ENCODE assay signal across 19 cellular contexts in genomic region chr22:44520695-44521094, GRCh38. TPM values are rescaled to one million over a fixed set of nuclear protein-coding genes. Genes with fewer than 3 reads are reported as not detected.
A peak's percentile ranks its signal among the peaks of the same experiment; 100 is the strongest.
DNase-seq lines count a peak whose midpoint lies in the region; ATAC-seq and TF ChIP-seq lines count a peak whose summit lies in the region.
"Had no signal": no experiment of that assay in that cellular context is flagged by ENCODE, and none has a peak within 500 bp of the region (broad histone marks: within the 10 kb centered on the region; RNA-seq: fewer than 3 reads in every experiment).

No MANE protein-coding gene starts in this region.

- TF ChIP-seq POLR2A in heart left ventricle (IDR thresholded peaks at IDR 0.05), result no peak

- DNase-seq in right atrium auricular region (ENCODE audit: low spot score) (peak; percentile 36), heart left ventricle (no peak), NCI-H2171 (lab: John Stamatoyannopoulos, UW) (no peak), AG08396 (ENCODE audit: low spot score) (no peak)
- DNase-seq in effector CD8-positive, alpha-beta T cell (lab: John Stamatoyannopoulos, UW), result no peak
- DNase-seq: DMS 273 treated with DMSO at 0.1 percent for 48 hours; DND-41; GDM1; KBM-7; NCI-H1694; NCI-H2081 treated with DMSO at 0.1 percent for 48 hours; NK-92 treated with Interleukin-12 subunit alpha and Interleukin-12 subunit beta, amount 100 ng/mL, for 24 hours; Peyer's patch; SHP77 had no signal

- intact Hi-C loops in heart left ventricle (cut with DNase I), result loop anchor here in 1 of 10 donors (5.0 kb wide), 1 partner anchor 52 kb away; no protein-coding TSS in a partner anchor

- no peaks in the 10 kb centered on the region for H3K36me3 Mint-ChIP-seq in brain
- H3K36me3 Mint-ChIP-seq: CD14-positive monocyte had no signal

- TF ChIP-seq CTCF in right atrium auricular region (IDR thresholded peaks at IDR 0.05) (no peak), heart left ventricle (IDR thresholded peaks at IDR 0.05) (no peak), HEK293 (tag by site-specific recombination; IDR thresholded peaks at IDR 0.05) (no peak), brain (conservative IDR thresholded peaks at IDR 0.05) (no peak)

- CTCF ChIA-PET in HEK293 (lab: Yijun Ruan, JAX), result interaction anchor here (0.6 kb wide), 1 partner anchor 49 kb away, joined by 3 read pairs; no protein-coding TSS in a partner anchor

- H3K9me3 Mint-ChIP-seq in brain, result peaks cover 16 to 26% (median 19%) of the 10 kb centered on the region in 5 experiments

- peak overlapping the region in 3 of 5 experiments; percentile 19 to 75 (median 70) for H3K27ac Mint-ChIP-seq in brain

- H3K4me1 ChIP-seq in right atrium auricular region (peaks cover 0 to 29% of the 10 kb centered on the region in 2 donors), heart left ventricle (peaks cover 0 to 18% (median 9%) of the 10 kb centered on the region in 12 donors), HEK293 (ENCODE audit: control insufficient read depth, insufficient read depth, low read length) (no peaks in the 10 kb centered on the region)
- H3K4me1 ChIP-seq: HAP-1, Peyer's patch had no signal

- H3K4me1 Mint-ChIP-seq in brain, result peaks cover 49% of the 10 kb centered on the region
- H3K4me1 Mint-ChIP-seq: CD14-positive monocyte had no signal

- H3K27ac ChIP-seq in right atrium auricular region (peak overlapping the region; percentile 59 to 94), heart left ventricle (peak overlapping the region in 6 of 12 donors; percentile 34 to 83 (median 70)), HEK293 (ENCODE audit: extremely low read depth, low read depth, low read length) (no peak overlapping the region)
- H3K27ac ChIP-seq: Peyer's patch, SK-N-MC had no signal

- H3K4me3 Mint-ChIP-seq in brain, result no peak overlapping the region

- H3K36me3 ChIP-seq in right atrium auricular region, result no peaks in the 10 kb centered on the region
- no peaks in the 10 kb centered on the region for H3K36me3 ChIP-seq in heart left ventricle
- no peaks in the 10 kb centered on the region for H3K36me3 ChIP-seq in HEK293 (ENCODE audit: control insufficient read depth in 2 of 2, insufficient read depth in 1 of 2, low read length in 2 of 2)
- H3K36me3 ChIP-seq: HAP-1, Peyer's patch had no signal

- 54 to 66% (median 63%) methylated on average over 7 of the region's 7 CpGs for WGBS in heart left ventricle, 4 donors

- ATAC-seq in heart left ventricle, result no peak

- peaks cover 0 to 3% of the 10 kb centered on the region in 2 donors for H3K9me3 ChIP-seq in right atrium auricular region
- peaks cover 0 to 8% (median 0%) of the 10 kb centered on the region in 12 donors for H3K9me3 ChIP-seq in heart left ventricle
- no peaks in the 10 kb centered on the region; the same call in 1 of the 2 replicates for H3K9me3 ChIP-seq in HEK293 (ENCODE audit: control insufficient read depth, insufficient read depth, low read depth, low read length)
- H3K9me3 ChIP-seq: HAP-1, Peyer's patch had no signal

- H3K27me3 ChIP-seq in right atrium auricular region, result no peaks in the 10 kb centered on the region
- no peaks in the 10 kb centered on the region for H3K27me3 ChIP-seq in heart left ventricle
- H3K27me3 ChIP-seq: Peyer's patch had no signal

- no peak overlapping the region for H3K4me3 ChIP-seq in right atrium auricular region
- H3K4me3 ChIP-seq in heart left ventricle, result no peak overlapping the region
- no peak overlapping the region for H3K4me3 ChIP-seq in HEK293 (ENCODE audit: low read depth, low read length)
- H3K4me3 ChIP-seq: HAP-1, Peyer's patch, SK-N-MC had no signal

- POLR2A ChIA-PET in HEK293 (lab: Yijun Ruan, JAX), result no interaction called here

- peaks cover 11% of the 10 kb centered on the region for H3K27me3 Mint-ChIP-seq in brain

TF ChIP-seq in HEK293, 187 proteins besides CTCF, POLR2A, EP300 and RAD21:
- no peak for TF ChIP-seq ZNF544 (tag by site-specific recombination; IDR thresholded peaks at IDR 0.05)
- peak; percentile 94 for TF ChIP-seq EGR2 (tag by site-specific recombination; IDR thresholded peaks at IDR 0.05; ENCODE audit: low read depth)
- no peak for TF ChIP-seq ZNF10 (tag by site-specific recombination; IDR thresholded peaks at IDR 0.05)
- TF ChIP-seq MZF1 (tag by site-specific recombination; IDR thresholded peaks at IDR 0.05; ENCODE audit: borderline replicate concordance), result no peak
- no peak for TF ChIP-seq ZNF776 (tag by site-specific recombination; IDR thresholded peaks at IDR 0.05; ENCODE audit: borderline replicate concordance)
- TF ChIP-seq ZBTB20 (tag by site-specific recombination; IDR thresholded peaks at IDR 0.05), result no peak
- TF ChIP-seq ZNF350 (tag by site-specific recombination; IDR thresholded peaks at IDR 0.05), result no peak
- TF ChIP-seq ZNF138 (tag by site-specific recombination; IDR thresholded peaks at IDR 0.05; ENCODE audit: borderline replicate concordance), result no peak
- TF ChIP-seq ZNF19 (tag by site-specific recombination; IDR thresholded peaks at IDR 0.05; ENCODE audit: low read depth), result no peak
- TF ChIP-seq ZFHX2 (tag by site-specific recombination; conservative IDR thresholded peaks at IDR 0.05), result peak; percentile 94
- TF ChIP-seq ZNF571 (tag by site-specific recombination; IDR thresholded peaks at IDR 0.05), result no peak

RNA-seq across cellular contexts. Expression of gene RTL6, which starts 22.7 kb away (rescaled TPM):
- total RNA-seq in right atrium auricular region, result 10 to 100 TPM; 22.1 to 30.0 TPM
- 10 to 100 TPM; 23.2 to 34.8 (median 27.0) TPM for total RNA-seq in heart left ventricle
- 10 to 100 TPM in 1 of 2 donors, 1 to 10 TPM in 1; 4.2 to 44.0 TPM for polyA plus RNA-seq in heart left ventricle
- 93.7 TPM for polyA plus RNA-seq in brain (ENCODE audit: insufficient read depth, low read depth, low replicate concordance)
